Comparison of ENCODE assay signal across 16 cellular contexts in genomic region chr2:177118636-177119035, GRCh38.
"Had no signal": no experiment of that assay in that cellular context is flagged by ENCODE, and none has a peak within 500 bp of the region (broad histone marks: within the 10 kb centered on the region; RNA-seq: fewer than 3 reads in every experiment).

No MANE protein-coding gene starts in this region.

- ATAC-seq: activated naive CD4-positive, alpha-beta T cell treated with anti-CD3 and anti-CD28 coated beads, Interleukin-2, amount 50 U/mL, for 72 hours; left cardiac atrium; psoas muscle; sciatic nerve; stimulated activated naive CD8-positive, alpha-beta T cell treated with anti-CD3 and anti-CD28 coated beads, Interleukin-15, amount 100 ng/mL, for 72 hours had no signal

- H3K9me3 ChIP-seq: colonic mucosa, esophagus muscularis mucosa, psoas muscle, upper lobe of left lung had no signal

- H3K27ac ChIP-seq: colonic mucosa, esophagus muscularis mucosa, psoas muscle, upper lobe of left lung had no signal

- H3K36me3 ChIP-seq: colonic mucosa, esophagus muscularis mucosa, upper lobe of left lung had no signal

- H3K4me1 ChIP-seq: colonic mucosa, esophagus muscularis mucosa, psoas muscle had no signal

- H3K4me3 ChIP-seq: colonic mucosa, esophagus muscularis mucosa, lung, psoas muscle, upper lobe of left lung had no signal

- DNase-seq: activated CD4-positive, alpha-beta T cell treated with anti-CD3 and anti-CD28 coated beads for 1 hour; activated CD4-positive, alpha-beta T cell treated with anti-CD3 and anti-CD28 coated beads, Interleukin-2, amount 50 U/mL, for 48 hours; activated effector memory CD4-positive, alpha-beta T cell treated with Interleukin-2 at 50 U/mL for 16 hours; activated T-cell treated with anti-CD3 and anti-CD28 coated beads, Interleukin-2, amount 50 U/mL, for 24 hours; colonic mucosa; left cardiac atrium; midbrain; psoas muscle; stimulated activated CD4-positive, alpha-beta T cell treated with anti-CD3 and anti-CD28 coated beads, Interleukin-1b, Interleukin-23, amount 100 ng/mL, for 48 hours; stimulated activated naive CD8-positive, alpha-beta T cell treated with anti-CD3 and anti-CD28 coated beads, Interleukin-15, amount 100 ng/mL, for 72 hours; T-helper 1 cell; upper lobe of left lung had no signal

- H3K27me3 ChIP-seq: colonic mucosa, esophagus muscularis mucosa, upper lobe of left lung had no signal
